In genomic region chr2:120617055-120617454, GRCh38 we compare ENCODE assay signal across 15 cellular contexts.
A peak's percentile ranks its signal among the peaks of the same experiment; 100 is the strongest.
DNase-seq lines count a peak whose midpoint lies in the region; ATAC-seq, FAIRE-seq and TF ChIP-seq lines count a peak whose summit lies in the region.
"Had no signal": no experiment of that assay in that cellular context is flagged by ENCODE, and none has a peak within 500 bp of the region (broad histone marks: within the 10 kb centered on the region; RNA-seq: fewer than 3 reads in every experiment).

No MANE protein-coding gene starts in this region.

- peak; percentile 91 to 98 for ATAC-seq in gastrocnemius medialis

- H3K4me3 ChIP-seq in fibroblast of the aortic adventitia (ENCODE audit: low read depth, low read length) (no peak overlapping the region), gastrocnemius medialis (no peak overlapping the region)

- H3K4me1 Mint-ChIP-seq in HFFc6 (ENCODE audit: low read depth): peaks cover 71% of the 10 kb centered on the region
- H3K4me1 Mint-ChIP-seq: CD8-positive, alpha-beta memory T cell had no signal

- no peak for FAIRE-seq in RCC 7860 (lab: Jason Lieb, UNC)

- H3K4me1 ChIP-seq in gastrocnemius medialis: peaks cover 4% of the 10 kb centered on the region in 2 donors

- H3K9me3 ChIP-seq in gastrocnemius medialis: no peaks in the 10 kb centered on the region

- no peaks in the 10 kb centered on the region for H3K9me3 Mint-ChIP-seq in HFFc6

- no peak overlapping the region for H3K27ac ChIP-seq in gastrocnemius medialis
- H3K27ac ChIP-seq: RWPE1 had no signal

- peaks cover 5% of the 10 kb centered on the region; the same call in 1 of the 2 replicates for H3K36me3 Mint-ChIP-seq in HFFc6 (ENCODE audit: low read depth)
- H3K36me3 Mint-ChIP-seq: CD8-positive, alpha-beta memory T cell had no signal

- H3K27me3 ChIP-seq in gastrocnemius medialis: no peaks in the 10 kb centered on the region

- TF ChIP-seq POLR2A in gastrocnemius medialis (IDR thresholded peaks at IDR 0.05): no peak

- H3K4me3 Mint-ChIP-seq in HFFc6: no peak overlapping the region
- H3K4me3 Mint-ChIP-seq: CD8-positive, alpha-beta memory T cell had no signal

- peak overlapping the region; percentile 16; the same call in 1 of the 2 replicates for H3K27ac Mint-ChIP-seq in HFFc6

- in situ Hi-C loops in gastrocnemius medialis (cut with MboI; ENCODE audit: low sequenced_read_pairs in 4 of 4): no loop called here

- intact Hi-C loops in gastrocnemius medialis (cut with DNase I; ENCODE audit: low total_unique reads): no loop called here

- DNase-seq in AG20443 (ENCODE audit: low spot score) (peak; percentile 46), HFFc6 (no peak), fibroblast of the aortic adventitia (ENCODE audit: low read depth) (peak; percentile 11), gastrocnemius medialis (peak in 1 of 2 donors; percentile 49), NK-92 (lab: John Stamatoyannopoulos, UW; ENCODE audit: unreplicated experiment) (no peak), HPDE6-E6E7 (ENCODE audit: extremely low spot score) (no peak), RCC 7860 (ENCODE audit: low spot score) (no peak)
- DNase-seq: ACHN; CD8-positive, alpha-beta memory T cell; DND-41; Karpas-422; NCI-H1417 treated with DMSO at 0.1 percent for 48 hours; NCI-H2029 treated with DMSO at 0.1 percent for 48 hours; NCI-H510A treated with DMSO at 0.1 percent for 48 hours had no signal

- peaks cover 2% of the 10 kb centered on the region; the same call in 1 of the 2 replicates for H3K27me3 Mint-ChIP-seq in HFFc6 (ENCODE audit: insufficient read depth)

- TF ChIP-seq CTCF in HFFc6 (IDR thresholded peaks at IDR 0.05) (no peak), fibroblast of the aortic adventitia (IDR thresholded peaks at IDR 0.05; ENCODE audit: insufficient read depth, low read length) (no peak), gastrocnemius medialis (IDR thresholded peaks at IDR 0.05 in 4 of 5, conservative IDR thresholded peaks at IDR 0.05 in 1 of 5) (no peak)

- H3K36me3 ChIP-seq in gastrocnemius medialis: no peaks in the 10 kb centered on the region

Comparison
In these comparisons a context has a peak if more than half of its experiments do, and no peak if none do; other contexts are left out.
1. DNase-seq: peak in AG20443 (single experiment) and fibroblast of the aortic adventitia (single experiment); none in HFFc6 (single experiment), NK-92 (single experiment), HPDE6-E6E7 (single experiment) and RCC 7860 (single experiment).